19 cellular contexts compared by ENCODE assay signal in the genomic region with DNA sequence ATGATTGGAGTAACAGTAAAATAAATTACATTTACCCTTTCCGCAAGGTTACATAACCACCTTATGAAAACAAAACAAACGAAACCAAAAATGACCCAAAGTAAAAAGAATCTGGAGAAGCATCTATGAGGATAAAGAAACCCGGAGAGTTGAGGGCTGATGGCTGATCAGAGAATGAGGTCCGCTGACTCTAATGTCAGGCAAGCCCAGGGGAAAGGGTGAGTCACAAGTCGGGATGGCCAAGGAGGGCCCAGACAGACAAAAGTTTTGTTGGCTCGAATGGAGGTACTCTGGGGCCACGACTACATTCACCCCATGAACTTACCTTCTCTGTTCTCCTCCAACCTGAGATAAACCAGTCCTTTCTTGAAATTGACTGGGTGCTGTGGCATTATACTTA.
"Had no signal": no experiment of that assay in that cellular context is flagged by ENCODE, and none has a peak within 500 bp of the region (broad histone marks: within the 10 kb centered on the region; RNA-seq: fewer than 3 reads in every experiment).

No MANE protein-coding gene starts in this region.

- H3K4me1 Mint-ChIP-seq: mesothelial cell of epicardium; natural killer cell; neural progenitor cell; stimulated activated memory B cell treated with anti-CD40 and anti-IgM and Interleukin-4, amounts not matched to agents 10 μg/mL and 1 μg/mL and 100 μg/mL, for 72 hours had no signal

- H3K9me3 Mint-ChIP-seq: natural killer cell; neural progenitor cell; stimulated activated memory B cell treated with anti-CD40 and anti-IgM and Interleukin-4, amounts not matched to agents 10 μg/mL and 1 μg/mL and 100 μg/mL, for 72 hours; stimulated activated naive CD8-positive, alpha-beta T cell treated with anti-CD3 and anti-CD28 coated beads, Interleukin-15, Interleukin-2, amounts not matched to agents 100 ng/mL and 50 ng/mL, for 24 hours had no signal

- ATAC-seq: heart left ventricle; natural killer cell; right cardiac atrium; stimulated activated memory B cell treated with anti-CD40 and anti-IgM and Interleukin-4, amounts not matched to agents 10 μg/mL and 1 μg/mL and 100 μg/mL, for 72 hours had no signal

- H3K9me3 ChIP-seq: colonic mucosa, heart left ventricle, ovary, testis, transverse colon had no signal

- H3K27ac ChIP-seq: colonic mucosa, heart left ventricle, neural progenitor cell, ovary, testis, transverse colon had no signal

- H3K36me3 Mint-ChIP-seq: natural killer cell; neural progenitor cell; stimulated activated memory B cell treated with anti-CD40 and anti-IgM and Interleukin-4, amounts not matched to agents 10 μg/mL and 1 μg/mL and 100 μg/mL, for 72 hours had no signal

- H3K27ac Mint-ChIP-seq: mesothelial cell of epicardium; natural killer cell; neural progenitor cell; stimulated activated memory B cell treated with anti-CD40 and anti-IgM and Interleukin-4, amounts not matched to agents 10 μg/mL and 1 μg/mL and 100 μg/mL, for 72 hours; stimulated activated naive CD8-positive, alpha-beta T cell treated with anti-CD3 and anti-CD28 coated beads, Interleukin-15, Interleukin-2, amounts not matched to agents 100 ng/mL and 50 ng/mL, for 24 hours had no signal

- H3K27me3 Mint-ChIP-seq: stimulated activated memory B cell treated with anti-CD40 and anti-IgM and Interleukin-4, amounts not matched to agents 10 μg/mL and 1 μg/mL and 100 μg/mL, for 72 hours had no signal

- H3K27me3 ChIP-seq: colonic mucosa, heart left ventricle, neural progenitor cell, ovary, testis, transverse colon had no signal

- H3K36me3 ChIP-seq: colonic mucosa, heart left ventricle, neural progenitor cell, ovary, transverse colon had no signal

- H3K4me1 ChIP-seq: colonic mucosa, neural progenitor cell, testis had no signal

- DNase-seq: colonic mucosa; dermis blood vessel endothelial cell; foreskin melanocyte; heart left ventricle; hippocampal formation; kidney glomerular epithelial cell; natural killer cell; ovary; right cardiac atrium; stimulated activated CD4-positive, alpha-beta T cell treated with anti-CD3 and anti-CD28 coated beads, Interleukin-15, amount 100 ng/mL, for 24 hours; stimulated activated CD4-positive, alpha-beta T cell treated with anti-CD3 and anti-CD28 coated beads, Interleukin-1b, Interleukin-23, amount 100 ng/mL, for 48 hours; stimulated activated CD4-positive, alpha-beta T cell treated with anti-CD3 and anti-CD28 coated beads, Interleukin-4, amount 100 ng/mL, for 24 hours; testis; transverse colon had no signal

- H3K4me3 ChIP-seq: colonic mucosa, heart left ventricle, neural progenitor cell, ovary, testis, transverse colon had no signal

- H3K4me3 Mint-ChIP-seq: mesothelial cell of epicardium; natural killer cell; neural progenitor cell; stimulated activated memory B cell treated with anti-CD40 and anti-IgM and Interleukin-4, amounts not matched to agents 10 μg/mL and 1 μg/mL and 100 μg/mL, for 72 hours; stimulated activated naive CD8-positive, alpha-beta T cell treated with anti-CD3 and anti-CD28 coated beads, Interleukin-15, Interleukin-2, amounts not matched to agents 100 ng/mL and 50 ng/mL, for 24 hours had no signal

- FAIRE-seq: islet of Langerhans had no signal
